In the genomic region with DNA sequence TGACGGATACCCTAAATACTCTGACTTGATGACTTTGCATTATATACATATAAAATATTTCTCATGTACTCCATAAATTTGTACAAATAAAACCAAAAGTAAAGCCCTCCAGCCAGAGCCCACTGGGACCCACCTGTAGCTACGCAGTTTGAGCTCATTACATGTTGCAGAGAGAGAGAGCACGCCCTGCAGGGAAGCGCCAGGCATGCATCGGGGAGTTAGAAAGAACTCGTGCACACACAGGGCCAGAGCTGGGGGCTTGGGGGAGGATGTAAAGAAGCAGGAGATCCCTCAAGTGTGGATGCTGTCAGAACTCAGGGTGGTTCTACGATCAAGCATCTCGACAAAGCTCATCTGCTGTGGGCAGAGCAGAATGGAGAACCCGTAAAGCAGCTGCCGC, we compare ENCODE assay signal across 19 cellular contexts.
DNase-seq lines count a peak whose midpoint lies in the region; ATAC-seq and TF ChIP-seq lines count a peak whose summit lies in the region.
"Had no signal": no experiment of that assay in that cellular context is flagged by ENCODE, and none has a peak within 500 bp of the region (broad histone marks: within the 10 kb centered on the region; RNA-seq: fewer than 3 reads in every experiment).

No MANE protein-coding gene starts in this region.

- no peaks in the 10 kb centered on the region for H3K9me3 Mint-ChIP-seq in activated naive CD8-positive, alpha-beta T cell treated with anti-CD3 and anti-CD28 coated beads for 36 hours
- H3K9me3 Mint-ChIP-seq: CD4-positive, alpha-beta T cell had no signal

- ATAC-seq in left ventricle myocardium superior = no peak
- ATAC-seq in upper lobe of right lung = no peak
- ATAC-seq: GM12878 had no signal

- H3K27me3 ChIP-seq in upper lobe of right lung = peaks cover 30% of the 10 kb centered on the region

- H3K4me3 ChIP-seq in upper lobe of right lung = no peak overlapping the region
- H3K4me3 ChIP-seq: GM12878 had no signal

- intact Hi-C loops in cardiac septum (cut with DNase I) = no loop called here
- intact Hi-C loops in left ventricle myocardium superior (cut with micrococcal nuclease) = no loop called here
- intact Hi-C loops in upper lobe of right lung (cut with DNase I) = no loop called here

- H3K4me3 Mint-ChIP-seq in activated naive CD8-positive, alpha-beta T cell treated with anti-CD3 and anti-CD28 coated beads for 36 hours = no peak overlapping the region
- H3K4me3 Mint-ChIP-seq: CD4-positive, alpha-beta T cell; IgD-negative memory B cell had no signal

- H3K36me3 ChIP-seq in upper lobe of right lung = no peaks in the 10 kb centered on the region

- no peaks in the 10 kb centered on the region for H3K9me3 ChIP-seq in upper lobe of right lung
- H3K9me3 ChIP-seq: Caco-2 had no signal

- no peak for TF ChIP-seq CTCF in upper lobe of right lung (IDR thresholded peaks at IDR 0.05)

- H3K27me3 Mint-ChIP-seq in activated naive CD8-positive, alpha-beta T cell treated with anti-CD3 and anti-CD28 coated beads for 36 hours = peaks cover 39% of the 10 kb centered on the region

- no peaks in the 10 kb centered on the region for H3K36me3 Mint-ChIP-seq in activated naive CD8-positive, alpha-beta T cell treated with anti-CD3 and anti-CD28 coated beads for 36 hours
- H3K36me3 Mint-ChIP-seq: IgD-negative memory B cell had no signal

- H3K27ac ChIP-seq in upper lobe of right lung = no peak overlapping the region
- H3K27ac ChIP-seq: HL-60 had no signal

- H3K27ac Mint-ChIP-seq in activated naive CD8-positive, alpha-beta T cell treated with anti-CD3 and anti-CD28 coated beads for 36 hours = no peak overlapping the region
- H3K27ac Mint-ChIP-seq: CD4-positive, alpha-beta T cell; IgD-negative memory B cell had no signal

- no peaks in the 10 kb centered on the region for H3K4me1 Mint-ChIP-seq in activated naive CD8-positive, alpha-beta T cell treated with anti-CD3 and anti-CD28 coated beads for 36 hours
- H3K4me1 Mint-ChIP-seq: IgD-negative memory B cell had no signal

- no peaks in the 10 kb centered on the region for H3K4me1 ChIP-seq in upper lobe of right lung
- H3K4me1 ChIP-seq: Caco-2 had no signal

- DNase-seq in cardiac septum (ENCODE audit: low spot score) (peak; percentile 46), left ventricle myocardium superior (no peak), SHP77 (lab: John Stamatoyannopoulos, UW) (peak; percentile 18 to 33), iPS-NIHi7 (ENCODE audit: extremely low spot score) (peak; percentile 7), upper lobe of right lung (peak; percentile 46)
- DNase-seq in activated naive CD8-positive, alpha-beta T cell treated with anti-CD3 and anti-CD28 coated beads for 36 hours = no peak
- DNase-seq in effector CD4-positive, alpha-beta T cell = no peak
- DNase-seq: Caco-2; CD4-positive, alpha-beta T cell; DMS153; EL; Karpas-422; NCI-H1417 treated with DMSO at 0.1 percent for 48 hours; NCI-H2029; NCI-H345; NCI-H524 treated with DMSO at 0.1 percent for 48 hours had no signal

Comparison
In these comparisons a context has a peak if more than half of its experiments do, and no peak if none do; other contexts are left out.
1. DNase-seq: peak in cardiac septum (single experiment), SHP77 (2 of 2), iPS-NIHi7 (single experiment) and upper lobe of right lung (single experiment); none in left ventricle myocardium superior (single experiment), activated naive CD8-positive, alpha-beta T cell treated with anti-CD3 and anti-CD28 coated beads for 36 hours (single experiment) and effector CD4-positive, alpha-beta T cell (single experiment).